1 cellular context compared by ENCODE assay signal in the genomic region with DNA sequence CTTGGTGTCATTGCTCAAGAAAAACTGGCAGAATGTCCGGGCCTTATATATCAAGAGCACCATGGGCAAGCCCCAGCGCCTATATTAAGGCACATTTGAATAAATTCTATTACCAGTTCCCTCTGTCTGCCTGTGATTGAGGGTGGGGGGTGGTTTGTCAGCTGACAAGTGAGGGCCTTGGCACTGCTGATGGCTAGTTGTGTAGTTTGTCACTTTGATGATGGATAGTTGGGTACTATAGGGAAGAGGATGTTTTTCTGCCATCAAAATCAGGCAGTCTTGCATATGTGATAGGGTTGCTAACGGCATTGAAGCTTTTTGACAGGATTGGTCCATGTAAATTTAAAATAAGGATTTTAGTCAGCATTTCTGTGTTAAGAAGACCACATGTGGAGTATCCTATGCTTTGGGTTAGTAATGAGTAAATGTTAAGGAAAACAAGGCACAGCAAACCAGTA.
TF ChIP-seq lines count a peak whose summit lies in the region.

No MANE protein-coding gene starts in this region.

TF ChIP-seq in K562, 482 proteins besides CTCF, POLR2A, EP300 and RAD21:
- TF ChIP-seq PHF21A (IDR thresholded peaks at IDR 0.05; ENCODE audit: borderline replicate concordance, low read depth) (no peak), POLR2B (IDR thresholded peaks at IDR 0.05; ENCODE audit: low read depth, partially characterized antibody) (peak; percentile 12), KAT7 (CRISPR knock-in tag; IDR thresholded peaks at IDR 0.05; ENCODE audit: borderline replicate concordance) (peak; percentile 4; the same call in 1 of the 2 replicates), FIP1L1 (IDR thresholded peaks at IDR 0.05; ENCODE audit: low read depth, low read length, poor library complexity, severe bottlenecking) (no peak), MAZ (CRISPR knock-in tag; conservative IDR thresholded peaks at IDR 0.05 in 1 of 2, IDR thresholded peaks at IDR 0.05 in 1 of 2) (0 out of 4 replicates have a peak, but pooled peaks of 1 of the 2 experiments have one; percentile 23), SIN3A (IDR thresholded peaks at IDR 0.05; ENCODE audit: borderline replicate concordance in 2 of 2, control insufficient read depth in 1 of 2, low read depth in 2 of 2, low read length in 2 of 2) (peak; percentile 6 to 31; a peak in 1 of 4 replicates), RBM39 (optimal IDR thresholded peaks at IDR 0.05; ENCODE audit: low read depth, low read length) (no peak), ZNF561 (CRISPR knock-in tag; conservative IDR thresholded peaks at IDR 0.05) (no peak), MEIS2 (IDR thresholded peaks at IDR 0.05; ENCODE audit: partially characterized antibody) (peak; percentile 19), HDAC1 (IDR thresholded peaks at IDR 0.05) (0 out of 4 replicates have a peak, but pooled peaks of 1 of the 2 experiments have one; percentile 5), ZNF263 (CRISPR knock-in tag; IDR thresholded peaks at IDR 0.05; ENCODE audit: borderline replicate concordance) (0 out of 2 replicates have a peak, but pooled peaks have one; percentile 4), NCOR1 (IDR thresholded peaks at IDR 0.05) (no peak), PBX2 (CRISPR knock-in tag; IDR thresholded peaks at IDR 0.05; ENCODE audit: low read depth) (no peak), PBX2 (tag; conservative IDR thresholded peaks at IDR 0.05; ENCODE audit: low read depth) (peak; percentile 29; the same call in 1 of the 2 replicates), SIRT6 (IDR thresholded peaks at IDR 0.05; ENCODE audit: low read depth, low read length) (peak; percentile 86), ZNF282 (CRISPR knock-in tag; IDR thresholded peaks at IDR 0.05) (0 out of 2 replicates have a peak, but pooled peaks have one; percentile 20), CHD1 (IDR thresholded peaks at IDR 0.05; ENCODE audit: low read length) (peak; percentile 46), BHLHE40 (IDR thresholded peaks at IDR 0.05; ENCODE audit: low read length) (0 out of 2 replicates have a peak, but pooled peaks have one; percentile 1), SREBF1 (IDR thresholded peaks at IDR 0.05; ENCODE audit: borderline replicate concordance, low read depth, low read length) (no peak), POLR2H (tag; IDR thresholded peaks at IDR 0.05; ENCODE audit: low read depth) (peak; percentile 38; the same call in 1 of the 2 replicates), CREM (IDR thresholded peaks at IDR 0.05; ENCODE audit: low read depth) (no peak), KDM5B (IDR thresholded peaks at IDR 0.05; ENCODE audit: insufficient replicate concordance, low read depth, low read length) (peak; percentile 8), TFAP4 (CRISPR knock-in tag; IDR thresholded peaks at IDR 0.05; ENCODE audit: borderline replicate concordance) (peak; percentile 37), MCM7 (IDR thresholded peaks at IDR 0.05) (no peak), SUPT5H (IDR thresholded peaks at IDR 0.05) (peak; percentile 3; the same call in 1 of the 2 replicates)
- TF ChIP-seq, protein P1, sequence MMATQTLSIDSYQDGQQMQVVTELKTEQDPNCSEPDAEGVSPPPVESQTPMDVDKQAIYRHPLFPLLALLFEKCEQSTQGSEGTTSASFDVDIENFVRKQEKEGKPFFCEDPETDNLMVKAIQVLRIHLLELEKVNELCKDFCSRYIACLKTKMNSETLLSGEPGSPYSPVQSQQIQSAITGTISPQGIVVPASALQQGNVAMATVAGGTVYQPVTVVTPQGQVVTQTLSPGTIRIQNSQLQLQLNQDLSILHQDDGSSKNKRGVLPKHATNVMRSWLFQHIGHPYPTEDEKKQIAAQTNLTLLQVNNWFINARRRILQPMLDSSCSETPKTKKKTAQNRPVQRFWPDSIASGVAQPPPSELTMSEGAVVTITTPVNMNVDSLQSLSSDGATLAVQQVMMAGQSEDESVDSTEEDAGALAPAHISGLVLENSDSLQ (IDR thresholded peaks at IDR 0.05) = peak; percentile 36
- TF ChIP-seq, protein P2, sequence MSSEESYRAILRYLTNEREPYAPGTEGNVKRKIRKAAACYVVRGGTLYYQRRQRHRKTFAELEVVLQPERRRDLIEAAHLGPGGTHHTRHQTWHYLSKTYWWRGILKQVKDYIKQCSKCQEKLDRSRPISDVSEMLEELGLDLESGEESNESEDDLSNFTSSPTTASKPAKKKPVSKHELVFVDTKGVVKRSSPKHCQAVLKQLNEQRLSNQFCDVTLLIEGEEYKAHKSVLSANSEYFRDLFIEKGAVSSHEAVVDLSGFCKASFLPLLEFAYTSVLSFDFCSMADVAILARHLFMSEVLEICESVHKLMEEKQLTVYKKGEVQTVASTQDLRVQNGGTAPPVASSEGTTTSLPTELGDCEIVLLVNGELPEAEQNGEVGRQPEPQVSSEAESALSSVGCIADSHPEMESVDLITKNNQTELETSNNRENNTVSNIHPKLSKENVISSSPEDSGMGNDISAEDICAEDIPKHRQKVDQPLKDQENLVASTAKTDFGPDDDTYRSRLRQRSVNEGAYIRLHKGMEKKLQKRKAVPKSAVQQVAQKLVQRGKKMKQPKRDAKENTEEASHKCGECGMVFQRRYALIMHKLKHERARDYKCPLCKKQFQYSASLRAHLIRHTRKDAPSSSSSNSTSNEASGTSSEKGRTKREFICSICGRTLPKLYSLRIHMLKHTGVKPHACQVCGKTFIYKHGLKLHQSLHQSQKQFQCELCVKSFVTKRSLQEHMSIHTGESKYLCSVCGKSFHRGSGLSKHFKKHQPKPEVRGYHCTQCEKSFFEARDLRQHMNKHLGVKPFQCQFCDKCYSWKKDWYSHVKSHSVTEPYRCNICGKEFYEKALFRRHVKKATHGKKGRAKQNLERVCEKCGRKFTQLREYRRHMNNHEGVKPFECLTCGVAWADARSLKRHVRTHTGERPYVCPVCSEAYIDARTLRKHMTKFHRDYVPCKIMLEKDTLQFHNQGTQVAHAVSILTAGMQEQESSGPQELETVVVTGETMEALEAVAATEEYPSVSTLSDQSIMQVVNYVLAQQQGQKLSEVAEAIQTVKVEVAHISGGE (CRISPR knock-in tag; IDR thresholded peaks at IDR 0.05) = no peak
- TF ChIP-seq, protein P3, sequence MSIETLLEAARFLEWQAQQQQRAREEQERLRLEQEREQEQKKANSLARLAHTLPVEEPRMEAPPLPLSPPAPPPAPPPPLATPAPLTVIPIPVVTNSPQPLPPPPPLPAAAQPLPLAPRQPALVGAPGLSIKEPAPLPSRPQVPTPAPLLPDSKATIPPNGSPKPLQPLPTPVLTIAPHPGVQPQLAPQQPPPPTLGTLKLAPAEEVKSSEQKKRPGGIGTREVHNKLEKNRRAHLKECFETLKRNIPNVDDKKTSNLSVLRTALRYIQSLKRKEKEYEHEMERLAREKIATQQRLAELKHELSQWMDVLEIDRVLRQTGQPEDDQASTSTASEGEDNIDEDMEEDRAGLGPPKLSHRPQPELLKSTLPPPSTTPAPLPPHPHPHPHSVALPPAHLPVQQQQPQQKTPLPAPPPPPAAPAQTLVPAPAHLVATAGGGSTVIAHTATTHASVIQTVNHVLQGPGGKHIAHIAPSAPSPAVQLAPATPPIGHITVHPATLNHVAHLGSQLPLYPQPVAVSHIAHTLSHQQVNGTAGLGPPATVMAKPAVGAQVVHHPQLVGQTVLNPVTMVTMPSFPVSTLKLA (conservative IDR thresholded peaks at IDR 0.05) = peak in 1 of 2 experiments; percentile 21; a peak in 1 of 4 replicates
- TF ChIP-seq, protein P4, sequence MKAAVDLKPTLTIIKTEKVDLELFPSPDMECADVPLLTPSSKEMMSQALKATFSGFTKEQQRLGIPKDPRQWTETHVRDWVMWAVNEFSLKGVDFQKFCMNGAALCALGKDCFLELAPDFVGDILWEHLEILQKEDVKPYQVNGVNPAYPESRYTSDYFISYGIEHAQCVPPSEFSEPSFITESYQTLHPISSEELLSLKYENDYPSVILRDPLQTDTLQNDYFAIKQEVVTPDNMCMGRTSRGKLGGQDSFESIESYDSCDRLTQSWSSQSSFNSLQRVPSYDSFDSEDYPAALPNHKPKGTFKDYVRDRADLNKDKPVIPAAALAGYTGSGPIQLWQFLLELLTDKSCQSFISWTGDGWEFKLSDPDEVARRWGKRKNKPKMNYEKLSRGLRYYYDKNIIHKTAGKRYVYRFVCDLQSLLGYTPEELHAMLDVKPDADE (conservative IDR thresholded peaks at IDR 0.05; ENCODE audit: control insufficient read depth, low read depth, low read length) = no peak
- TF ChIP-seq, protein P5, sequence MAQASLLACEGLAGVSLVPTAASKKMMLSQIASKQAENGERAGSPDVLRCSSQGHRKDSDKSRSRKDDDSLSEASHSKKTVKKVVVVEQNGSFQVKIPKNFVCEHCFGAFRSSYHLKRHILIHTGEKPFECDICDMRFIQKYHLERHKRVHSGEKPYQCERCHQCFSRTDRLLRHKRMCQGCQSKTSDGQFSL (CRISPR knock-in tag; IDR thresholded peaks at IDR 0.05) = 0 out of 2 replicates have a peak, but pooled peaks have one; percentile 24
- TF ChIP-seq, protein P5 (tag; IDR thresholded peaks at IDR 0.05) = no peak
